ENCODE assay signal across 1 cellular context in genomic region chr3:52670621-52671521, GRCh38.
A peak's percentile ranks its signal among the peaks of the same experiment; 100 is the strongest.
TF ChIP-seq lines count a peak whose summit lies in the region.

No MANE protein-coding gene starts in this region.

TF ChIP-seq in GM12878, 131 proteins besides CTCF, POLR2A, EP300 and RAD21 (continued from another document and continues in another):
- TF ChIP-seq HSF1 (IDR thresholded peaks at IDR 0.05; ENCODE audit: low read depth, low read length) (no peak), PML (IDR thresholded peaks at IDR 0.05; ENCODE audit: low read length) (no peak), POLR2AphosphoS2 (IDR thresholded peaks at IDR 0.05; ENCODE audit: low read depth, low read length) (no peak), POLR2AphosphoS5 (IDR thresholded peaks at IDR 0.05; ENCODE audit: low read length) (no peak), ATF2 (IDR thresholded peaks at IDR 0.05; ENCODE audit: low read length) (peak; percentile 70), SPI1 (IDR thresholded peaks at IDR 0.05; ENCODE audit: borderline replicate concordance, insufficient read depth, low read depth, low read length) (no peak), ESRRA (IDR thresholded peaks at IDR 0.05; ENCODE audit: low read length) (no peak), POU2F2 (IDR thresholded peaks at IDR 0.05; ENCODE audit: borderline replicate concordance, low read depth, low read length) (peak; percentile 35; the same call in 1 of the 3 replicates), PKNOX1 (IDR thresholded peaks at IDR 0.05) (no peak), TARDBP (IDR thresholded peaks at IDR 0.05; ENCODE audit: borderline replicate concordance) (no peak), KDM1A (IDR thresholded peaks at IDR 0.05; ENCODE audit: borderline replicate concordance) (no peak), IKZF1 (conservative IDR thresholded peaks at IDR 0.05) (peak; percentile 89), ZNF384 (IDR thresholded peaks at IDR 0.05; ENCODE audit: borderline replicate concordance, low read depth, low read length) (no peak), RCOR1 (conservative IDR thresholded peaks at IDR 0.05; ENCODE audit: low read depth, low read length) (no peak), MXI1 (IDR thresholded peaks at IDR 0.05; ENCODE audit: low read depth, low read length) (no peak), YBX1 (IDR thresholded peaks at IDR 0.05) (no peak), HDGF (IDR thresholded peaks at IDR 0.05) (peak; percentile 64; the same call in 1 of the 2 replicates), BACH1 (IDR thresholded peaks at IDR 0.05; ENCODE audit: borderline replicate concordance) (no peak), IRF3 (IDR thresholded peaks at IDR 0.05) (no peak), MYB (IDR thresholded peaks at IDR 0.05; ENCODE audit: borderline replicate concordance, low read depth, low read length) (no peak), IRF5 (IDR thresholded peaks at IDR 0.05; ENCODE audit: borderline replicate concordance) (peak; percentile 42; the same call in 1 of the 2 replicates), SMARCA5 (IDR thresholded peaks at IDR 0.05) (peak; percentile 26; the same call in 1 of the 2 replicates), CBFB (IDR thresholded peaks at IDR 0.05; ENCODE audit: low read depth) (peak; percentile 93), HDAC2 (IDR thresholded peaks at IDR 0.05) (no peak), EGR1 (IDR thresholded peaks at IDR 0.05; ENCODE audit: borderline replicate concordance in 1 of 2, low read depth in 2 of 2, low read length in 2 of 2) (no peak), PAX5 (IDR thresholded peaks at IDR 0.05; ENCODE audit: borderline replicate concordance, low read depth, low read length) (no peak), CHD2 (IDR thresholded peaks at IDR 0.05; ENCODE audit: borderline replicate concordance, low read depth, low read length) (no peak), NFXL1 (IDR thresholded peaks at IDR 0.05; ENCODE audit: borderline replicate concordance) (no peak), NKRF (conservative IDR thresholded peaks at IDR 0.05) (no peak), TBL1XR1 (IDR thresholded peaks at IDR 0.05; ENCODE audit: low read depth, low read length) (no peak; the same call in 1 of the 2 replicates), CUX1 (IDR thresholded peaks at IDR 0.05; ENCODE audit: insufficient replicate concordance, low read depth, low read length) (no peak), REST (IDR thresholded peaks at IDR 0.05; ENCODE audit: low read depth, low read length) (no peak), FOXM1 (IDR thresholded peaks at IDR 0.05; ENCODE audit: low read depth, low read length) (peak; percentile 72), SP1 (IDR thresholded peaks at IDR 0.05; ENCODE audit: low read depth, low read length) (peak; percentile 7), CEBPZ (IDR thresholded peaks at IDR 0.05; ENCODE audit: low read depth, low read length) (no peak), NFIC (IDR thresholded peaks at IDR 0.05; ENCODE audit: low read depth, low read length) (peak; percentile 93)
